14 cellular contexts compared by ENCODE assay signal in the genomic region with DNA sequence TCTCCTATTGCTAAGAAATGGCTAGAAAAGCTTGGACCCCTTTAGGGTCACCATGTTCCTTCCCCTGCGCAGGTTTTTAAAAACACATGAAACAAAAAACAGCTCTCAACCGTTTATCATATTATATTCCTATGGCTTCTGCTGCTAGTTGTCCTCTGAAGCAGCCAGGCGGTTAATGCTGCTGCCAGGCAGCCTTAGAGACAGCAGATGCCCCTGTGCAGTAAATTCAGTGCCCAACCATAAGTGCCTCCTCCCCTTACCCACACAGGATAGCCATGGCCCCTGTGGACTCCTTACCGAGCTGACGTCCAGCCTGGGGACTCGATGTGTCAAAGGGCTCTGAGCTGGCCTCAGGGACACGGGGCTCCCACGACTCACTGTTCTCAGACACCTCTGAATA.
"Had no signal": no experiment of that assay in that cellular context is flagged by ENCODE, and none has a peak within 500 bp of the region (broad histone marks: within the 10 kb centered on the region; RNA-seq: fewer than 3 reads in every experiment).

No MANE protein-coding gene starts in this region.

- H3K4me1 ChIP-seq: sigmoid colon, thyroid gland had no signal

- H3K4me3 ChIP-seq: esophagus squamous epithelium, right atrium auricular region, sigmoid colon, skin epidermis, thyroid gland had no signal

- H3K27me3 ChIP-seq: esophagus squamous epithelium, right atrium auricular region, sigmoid colon, thyroid gland had no signal

- H3K9me3 ChIP-seq: thyroid gland had no signal

- H3K27ac ChIP-seq: epithelial cell of prostate, esophagus squamous epithelium, right atrium auricular region, sigmoid colon, thyroid gland had no signal

- DNase-seq: effector memory CD8-positive, alpha-beta T cell; esophagus squamous epithelium; foreskin fibroblast; hippocampal formation; natural killer cell; sigmoid colon; stimulated activated CD4-positive, alpha-beta T cell treated with anti-CD3 and anti-CD28 coated beads, Interleukin-2, amount 100 ng/mL, for 24 hours; stimulated activated CD4-positive, alpha-beta T cell treated with anti-CD3 and anti-CD28 coated beads, Interleukin-4, amount 100 ng/mL, for 4 hours; stimulated activated naive B cell treated with anti-CD40 and anti-IgM and Interleukin-4, amounts not matched to agents 10 μg/mL and 1 μg/mL and 100 μg/mL, for 72 hours; stimulated activated naive CD8-positive, alpha-beta T cell treated with anti-CD3 and anti-CD28 coated beads, Interleukin-15, amount 100 ng/mL, for 72 hours; thyroid gland had no signal

- ATAC-seq: effector memory CD8-positive, alpha-beta T cell; natural killer cell; stimulated activated naive B cell treated with anti-CD40 and anti-IgM and Interleukin-4, amounts not matched to agents 10 μg/mL and 1 μg/mL and 100 μg/mL, for 72 hours; stimulated activated naive CD8-positive, alpha-beta T cell treated with anti-CD3 and anti-CD28 coated beads, Interleukin-15, amount 100 ng/mL, for 72 hours had no signal
